In genomic region chr1:180501865-180502360, GRCh38 we compare ENCODE assay signal across 1 cellular context.
TF ChIP-seq lines count a peak whose summit lies in the region.

No MANE protein-coding gene starts in this region.

TF ChIP-seq in K562, 482 proteins besides CTCF, POLR2A, EP300 and RAD21:
- 0 out of 2 replicates have a peak, but pooled peaks have one; percentile 12 for TF ChIP-seq NFRKB (IDR thresholded peaks at IDR 0.05; ENCODE audit: low read depth)
- TF ChIP-seq DIDO1 (tag; IDR thresholded peaks at IDR 0.05; ENCODE audit: low read depth) = no peak
- TF ChIP-seq BRD9 (IDR thresholded peaks at IDR 0.05; ENCODE audit: low read depth, partially characterized antibody) = peak; percentile 47
- TF ChIP-seq ZNF407 (IDR thresholded peaks at IDR 0.05; ENCODE audit: low read depth) = 0 out of 2 replicates have a peak, but pooled peaks have one; percentile 34
- TF ChIP-seq FOXK2 (conservative IDR thresholded peaks at IDR 0.05 in 1 of 2, IDR thresholded peaks at IDR 0.05 in 1 of 2; ENCODE audit: low read depth in 2 of 2) = 0 out of 4 replicates have a peak, but pooled peaks of 1 of the 2 experiments have one; percentile 5
- peak; percentile 93 for TF ChIP-seq ZEB2 (IDR thresholded peaks at IDR 0.05)
- TF ChIP-seq UBTF (IDR thresholded peaks at IDR 0.05; ENCODE audit: borderline replicate concordance in 1 of 2, low read depth in 2 of 2, low read length in 2 of 2) = 0 out of 4 replicates have a peak, but pooled peaks have one; percentile 47 to 60
- TF ChIP-seq ARNT (IDR thresholded peaks at IDR 0.05) = 0 out of 4 replicates have a peak, but pooled peaks of 1 of the 2 experiments have one; percentile 37
- peak in 2 of 3 experiments; percentile 46 to 49 for TF ChIP-seq YY1 (IDR thresholded peaks at IDR 0.05; ENCODE audit: borderline replicate concordance in 1 of 3, control insufficient read depth in 1 of 3, extremely low read depth in 1 of 3, insufficient read depth in 3 of 3, insufficient read length in 1 of 3, insufficient replicate concordance in 2 of 3, low read depth in 1 of 3, low read length in 2 of 3)
- no peak for TF ChIP-seq ZNF445 (CRISPR knock-in tag; IDR thresholded peaks at IDR 0.05; ENCODE audit: low read depth)
- 0 out of 2 replicates have a peak, but pooled peaks have one; percentile 11 for TF ChIP-seq NCOA1 (IDR thresholded peaks at IDR 0.05; ENCODE audit: low read depth)
- no peak for TF ChIP-seq HINFP (tag; conservative IDR thresholded peaks at IDR 0.05; ENCODE audit: low read depth)
- no peak for TF ChIP-seq SNRNP70 (optimal IDR thresholded peaks at IDR 0.05; ENCODE audit: low read depth, low read length)
- 0 out of 2 replicates have a peak, but pooled peaks have one; percentile 9 for TF ChIP-seq DPF2 (IDR thresholded peaks at IDR 0.05)
- TF ChIP-seq NEUROD1 (IDR thresholded peaks at IDR 0.05; ENCODE audit: borderline replicate concordance, low read depth, low read length, partially characterized antibody) = peak; percentile 2
- TF ChIP-seq NR1H2 (CRISPR knock-in tag; IDR thresholded peaks at IDR 0.05) = peak; percentile 47; the same call in 1 of the 2 replicates
